8 cellular contexts compared by ENCODE assay signal in genomic region chr16:28491970-28492474, GRCh38. TPM values are rescaled to one million over a fixed set of nuclear protein-coding genes. Genes with fewer than 3 reads are reported as not detected.
A peak's percentile ranks its signal among the peaks of the same experiment; 100 is the strongest.
DNase-seq lines count a peak whose midpoint lies in the region; ATAC-seq and TF ChIP-seq lines count a peak whose summit lies in the region.

Gene CLN3 (minus strand): TSS chr16:28492074. CDS start chr16:28491759, 315 bp downstream.

- H3K4me1 ChIP-seq in KMS-11 (ENCODE audit: low read depth, poor library complexity, severe bottlenecking): peaks cover 54% of the 10 kb centered on the region
- H3K4me1 ChIP-seq in Panc1 (ENCODE audit: control insufficient read depth, insufficient read depth, low read length): peaks cover 4% of the 10 kb centered on the region
- H3K4me1 ChIP-seq in mucosa of stomach (ENCODE audit: control insufficient read depth, insufficient read depth, low read length): peaks cover 20% of the 10 kb centered on the region

- CTCF ChIA-PET in Panc1 (lab: Charles Lee): no interaction called here

- TF ChIP-seq CTCF in KMS-11 (conservative IDR thresholded peaks at IDR 0.05; ENCODE audit: low read depth, low read length) (no peak), Panc1 (IDR thresholded peaks at IDR 0.05) (no peak)

- H3K4me1 Mint-ChIP-seq in activated T-cell treated with anti-CD3 and anti-CD28 coated beads, Interleukin-2, amount 50 U/mL, for 4 hours (ENCODE audit: low read depth): peaks cover 63% of the 10 kb centered on the region

- H3K27me3 ChIP-seq in KMS-11 (ENCODE audit: insufficient read depth, low read depth): peaks cover 6% of the 10 kb centered on the region
- H3K27me3 ChIP-seq in Panc1 (ENCODE audit: control insufficient read depth, insufficient read depth, low read length): no peaks in the 10 kb centered on the region
- H3K27me3 ChIP-seq in mucosa of stomach (ENCODE audit: control insufficient read depth, insufficient read depth, low read length): no peaks in the 10 kb centered on the region

- H3K9ac ChIP-seq in KMS-11 (peak within 1 kb of the TSS; percentile 97), mucosa of stomach (ENCODE audit: low read length) (peak within 1 kb of the TSS; percentile 97)

- peak within 1 kb of the TSS; percentile 94 for H3K4me2 ChIP-seq in KMS-11

- no peaks in the 10 kb centered on the region for H3K36me3 ChIP-seq in KMS-11 (ENCODE audit: insufficient read depth)
- no peaks in the 10 kb centered on the region; the same call in 1 of the 2 replicates for H3K36me3 ChIP-seq in Panc1 (ENCODE audit: control insufficient read depth, insufficient read depth, low read length)
- H3K36me3 ChIP-seq in mucosa of stomach (ENCODE audit: control insufficient read depth, insufficient read depth, low read length): peaks cover 5% of the 10 kb centered on the region

- in situ Hi-C loops in Panc1 (cut with HindIII; ENCODE audit: low pct_unique_long_range_greater_than_20kb, low sequenced_read_pairs): no loop called here

- H4K20me1 ChIP-seq in KMS-11 (ENCODE audit: insufficient read depth): no peaks in the 10 kb centered on the region

- BruUV-seq in Panc1 (replicated peaks; lab: Mats Ljungman, UMichigan): no TSS peak

- H3K9me3 Mint-ChIP-seq in activated T-cell treated with anti-CD3 and anti-CD28 coated beads, Interleukin-2, amount 50 U/mL, for 4 hours: no peaks in the 10 kb centered on the region

- H3K9me3 ChIP-seq in Panc1 (ENCODE audit: control insufficient read depth, insufficient read depth, low read depth, low read length) (no peaks in the 10 kb centered on the region), mucosa of stomach (ENCODE audit: control insufficient read depth, low read length) (no peaks in the 10 kb centered on the region)

- 0 out of 2 replicates have a peak, but pooled peaks cover 11% of the 10 kb centered on the region for H3K79me2 ChIP-seq in KMS-11 (ENCODE audit: insufficient read depth, low read depth)

- POLR2A ChIA-PET in Panc1 (lab: Charles Lee): interaction anchor here (0.6 kb wide), 1 partner anchor 14 kb away, joined by 8 read pairs; no protein-coding TSS in a partner anchor

- peak; percentile 82 for DNase-seq in DMS153 treated with DMSO at 0.1 percent for 48 hours (lab: John Stamatoyannopoulos, UW; ENCODE audit: unreplicated experiment)
- peak; percentile 83 for DNase-seq in Panc1 (ENCODE audit: low read depth, low spot score)
- DNase-seq in activated T-cell treated with anti-CD3 and anti-CD28 coated beads, Interleukin-2, amount 50 U/mL, for 4 hours: peak; percentile 80
- peak; percentile 88 for DNase-seq in stimulated activated CD8-positive, alpha-beta memory T cell treated with anti-CD3 and anti-CD28 coated beads, Interleukin-4, amount 100 ng/mL, for 48 hours

- H3K27me3 Mint-ChIP-seq in activated T-cell treated with anti-CD3 and anti-CD28 coated beads, Interleukin-2, amount 50 U/mL, for 4 hours (ENCODE audit: low read depth): no peaks in the 10 kb centered on the region

- H2AFZ ChIP-seq in KMS-11 (ENCODE audit: low read depth): peak within 1 kb of the TSS; percentile 100

- intact Hi-C loops in Panc1 (cut with micrococcal nuclease; ENCODE audit: unreplicated experiment): no loop called here

- H3K4me3 Mint-ChIP-seq in activated T-cell treated with anti-CD3 and anti-CD28 coated beads, Interleukin-2, amount 50 U/mL, for 4 hours: peak within 1 kb of the TSS; percentile 93

- H3K4me3 ChIP-seq in KMS-11 (IDR thresholded peaks at IDR 0.05; ENCODE audit: insufficient read depth, low read depth, low read length): no peak within 1 kb of the TSS
- peak within 1 kb of the TSS; percentile 93 to 97 for H3K4me3 ChIP-seq in Panc1 (ENCODE audit: low read depth in 2 of 2, low read length in 2 of 2)
- peak within 1 kb of the TSS; percentile 99 for H3K4me3 ChIP-seq in mucosa of stomach (ENCODE audit: low read length)

- ATAC-seq in GM21717 (IDR thresholded peaks at IDR 0.05; ENCODE audit: unreplicated experiment) (peak; percentile 61), Panc1 (peak; percentile 97), esophagus mucosa (peak; percentile 92)
- ATAC-seq in activated T-cell treated with anti-CD3 and anti-CD28 coated beads, Interleukin-2, amount 50 U/mL, for 4 hours: peak; percentile 81

- peaks cover 5% of the 10 kb centered on the region for H3K36me3 Mint-ChIP-seq in activated T-cell treated with anti-CD3 and anti-CD28 coated beads, Interleukin-2, amount 50 U/mL, for 4 hours (ENCODE audit: insufficient read depth)

- H3K27ac ChIP-seq in KMS-11 (peak within 1 kb of the TSS; percentile 97), Panc1 (ENCODE audit: low read length) (peak within 1 kb of the TSS; percentile 95)

RNA-seq across cellular contexts. Expression of gene CLN3, which starts in this region (rescaled TPM):
- total RNA-seq in Panc1 (2021; ENCODE audit: unreplicated experiment): 60.9 TPM
- polyA plus RNA-seq in Panc1 (2012; ENCODE audit: insufficient read length): 82.0 TPM
- total RNA-seq in activated T-cell treated with anti-CD3 and anti-CD28 coated beads, Interleukin-2, amount 50 U/mL, for 4 hours: 10 to 100 TPM; 25.9 to 26.0 (median 25.9) TPM
- 10.2 TPM for total RNA-seq in esophagus mucosa
